20 cellular contexts compared by ENCODE assay signal in genomic region chr12:2537868-2538541, GRCh38.
"Had no signal": no experiment of that assay in that cellular context is flagged by ENCODE, and none has a peak within 500 bp of the region (broad histone marks: within the 10 kb centered on the region; RNA-seq: fewer than 3 reads in every experiment).

No MANE protein-coding gene starts in this region.

- H3K4me1 ChIP-seq: colonic mucosa, lower lobe of right lung, testis had no signal

- H3K27me3 ChIP-seq: colonic mucosa, testis had no signal

- H3K27ac ChIP-seq: colonic mucosa, lower lobe of right lung, skin epidermis, testis had no signal

- H3K9me3 ChIP-seq: colonic mucosa, lower lobe of right lung, testis had no signal

- H3K4me3 ChIP-seq: colonic mucosa, lower lobe of right lung, skin epidermis, testis had no signal

- ATAC-seq: activated CD8-positive, alpha-beta T cell treated with anti-CD3 and anti-CD28 coated beads for 36 hours; lower lobe of right lung; right cardiac atrium; SK-N-SH treated with all-trans-retinoic acid at 6 μM for 48 hours; stimulated activated effector memory CD8-positive, alpha-beta T cell treated with anti-CD3 and anti-CD28 coated beads, Interleukin-12 subunit alpha, Interleukin-12 subunit beta, amount 100 ng/mL, for 72 hours had no signal

- DNase-seq: activated CD4-positive, alpha-beta T cell treated with anti-CD3 and anti-CD28 coated beads for 48 hours; activated CD4-positive, CD25-positive, alpha-beta regulatory T cell; activated CD8-positive, alpha-beta T cell treated with anti-CD3 and anti-CD28 coated beads for 36 hours; activated naive CD4-positive, alpha-beta T cell treated with Interleukin-2 at 50 U/mL for 16 hours; activated naive CD8-positive, alpha-beta T cell treated with anti-CD3 and anti-CD28 coated beads, Interleukin-2, amount 10 ng/mL, durations not matched to agents 7 days and 5 days; activated T-cell treated with anti-CD3 and anti-CD28 coated beads, Interleukin-2, amount 50 U/mL, for 1 hour; amygdala; caudate nucleus; colonic mucosa; erythroblast; foreskin melanocyte; lower lobe of right lung; right cardiac atrium; stimulated activated CD4-positive, alpha-beta T cell treated with anti-CD3 and anti-CD28 coated beads, Interleukin-4, amount 100 ng/mL, for 24 hours; T-helper 1 cell; T-helper 9 cell; testis had no signal

- H3K36me3 ChIP-seq: colonic mucosa, lower lobe of right lung had no signal
